ENCODE assay signal across 8 cellular contexts in genomic region chr6:105601541-105602174, GRCh38.
DNase-seq lines count a peak whose midpoint lies in the region; ATAC-seq, FAIRE-seq and TF ChIP-seq lines count a peak whose summit lies in the region.

No MANE protein-coding gene starts in this region.

- no peaks in the 10 kb centered on the region for H3K27me3 ChIP-seq in esophagus muscularis mucosa
- no peaks in the 10 kb centered on the region for H3K27me3 ChIP-seq in pancreas

- H3K27ac ChIP-seq in esophagus muscularis mucosa (replicated peaks in 1 of 4) (peak overlapping the region; percentile 77 to 79 (median 78)), pancreas (peak overlapping the region in 2 of 4 donors; percentile 14 to 35)

- H3K4me1 ChIP-seq in esophagus muscularis mucosa, result peaks cover 26 to 71% (median 62%) of the 10 kb centered on the region in 4 donors
- H3K4me1 ChIP-seq in pancreas, result no peaks in the 10 kb centered on the region

- H3K36me3 ChIP-seq in esophagus muscularis mucosa (no peaks in the 10 kb centered on the region), pancreas (no peaks in the 10 kb centered on the region)

- DNase-seq in AG10803 (ENCODE audit: low read depth), result peak; percentile 100
- no peak for DNase-seq in T-helper 17 cell
- no peak for DNase-seq in esophagus muscularis mucosa (ENCODE audit: extremely low spot score)
- peak in 3 of 6 donors; percentile 15 to 43 (median 25) for DNase-seq in pancreas
- DNase-seq in mesothelial cell of epicardium (ENCODE audit: low spot score in 2 of 2, unreplicated experiment in 2 of 2), result no peak
- no peak for DNase-seq in NCI-H128 (lab: John Stamatoyannopoulos, UW; ENCODE audit: unreplicated experiment)

- no peaks in the 10 kb centered on the region for H3K36me3 Mint-ChIP-seq in T-helper 17 cell (ENCODE audit: low read depth)
- no peaks in the 10 kb centered on the region for H3K36me3 Mint-ChIP-seq in mesothelial cell of epicardium

- H3K4me3 ChIP-seq in AG10803 (ENCODE audit: low read length), result 0 out of 2 replicates have a peak overlapping the region, but pooled peaks have one; percentile 9
- H3K4me3 ChIP-seq in esophagus muscularis mucosa, result peak overlapping the region in 3 of 4 donors; percentile 11 to 38 (median 16)
- no peak overlapping the region for H3K4me3 ChIP-seq in pancreas

- peak overlapping the region; percentile 57 for H3K27ac Mint-ChIP-seq in T-helper 17 cell
- no peak overlapping the region for H3K27ac Mint-ChIP-seq in mesothelial cell of epicardium

- intact Hi-C loops in esophagus muscularis mucosa (cut with DNase I) (no loop called here), pancreas (cut with DNase I) (no loop called here)

- TF ChIP-seq POLR2A in GM19193 (IDR thresholded peaks at IDR 0.05; ENCODE audit: extremely low read depth, insufficient read depth, insufficient read length) (peak; percentile 32), esophagus muscularis mucosa (IDR thresholded peaks at IDR 0.05; ENCODE audit: low read depth) (no peak)

- H3K4me1 Mint-ChIP-seq in T-helper 17 cell, result peaks cover 13% of the 10 kb centered on the region
- peaks cover 27% of the 10 kb centered on the region for H3K4me1 Mint-ChIP-seq in mesothelial cell of epicardium

- peak overlapping the region; percentile 75 for H3K4me3 Mint-ChIP-seq in T-helper 17 cell
- no peak overlapping the region for H3K4me3 Mint-ChIP-seq in mesothelial cell of epicardium

- ATAC-seq in HG03135 (IDR thresholded peaks at IDR 0.05; ENCODE audit: unreplicated experiment) (peak; percentile 68), T-helper 17 cell (peak; percentile 46), pancreas (peak in 3 of 4 donors; percentile 57 to 85 (median 84))

- H3K9me3 ChIP-seq in T-helper 17 cell (ENCODE audit: control insufficient read depth, low read length, poor library complexity, severe bottlenecking) (no peaks in the 10 kb centered on the region), esophagus muscularis mucosa (no peaks in the 10 kb centered on the region), pancreas (no peaks in the 10 kb centered on the region)

- FAIRE-seq in pancreas (lab: Jason Lieb, UNC), result no peak

- H3K27me3 Mint-ChIP-seq in T-helper 17 cell, result peaks cover 5% of the 10 kb centered on the region
- H3K27me3 Mint-ChIP-seq in mesothelial cell of epicardium (ENCODE audit: low read depth), result no peaks in the 10 kb centered on the region

- peak; percentile 40 for TF ChIP-seq EP300 in esophagus muscularis mucosa (IDR thresholded peaks at IDR 0.05)

- TF ChIP-seq CTCF in AG10803 (conservative IDR thresholded peaks at IDR 0.05; ENCODE audit: low read length), result no peak
- TF ChIP-seq CTCF in esophagus muscularis mucosa (IDR thresholded peaks at IDR 0.05), result no peak
- TF ChIP-seq CTCF in pancreas (IDR thresholded peaks at IDR 0.05), result no peak
- TF ChIP-seq CTCF in mesothelial cell of epicardium (IDR thresholded peaks at IDR 0.05; ENCODE audit: unreplicated experiment), result no peak

- H3K9me3 Mint-ChIP-seq in mesothelial cell of epicardium, result peaks cover 12% of the 10 kb centered on the region

- 30% methylated on average over 6 of the region's 6 CpGs for WGBS in esophagus muscularis mucosa
- WGBS in pancreas, 2 donors, result 75 to 84% methylated on average over 6 of the region's 6 CpGs

Comparison
In these comparisons a context has a peak if more than half of its experiments do, and no peak if none do; other contexts are left out.
1. H3K4me3 ChIP-seq: peak in AG10803 (single experiment) and esophagus muscularis mucosa (3 of 4); none in pancreas (0 of 4).
2. Peak in every context shown above with its lines, with median percentiles within 50 percentile points of each other: ATAC-seq.